In genomic region chr12:50504798-50505385, GRCh38 we compare ENCODE assay signal across 1 cellular context.
TF ChIP-seq lines count a peak whose summit lies in the region.

A gene with protein sequence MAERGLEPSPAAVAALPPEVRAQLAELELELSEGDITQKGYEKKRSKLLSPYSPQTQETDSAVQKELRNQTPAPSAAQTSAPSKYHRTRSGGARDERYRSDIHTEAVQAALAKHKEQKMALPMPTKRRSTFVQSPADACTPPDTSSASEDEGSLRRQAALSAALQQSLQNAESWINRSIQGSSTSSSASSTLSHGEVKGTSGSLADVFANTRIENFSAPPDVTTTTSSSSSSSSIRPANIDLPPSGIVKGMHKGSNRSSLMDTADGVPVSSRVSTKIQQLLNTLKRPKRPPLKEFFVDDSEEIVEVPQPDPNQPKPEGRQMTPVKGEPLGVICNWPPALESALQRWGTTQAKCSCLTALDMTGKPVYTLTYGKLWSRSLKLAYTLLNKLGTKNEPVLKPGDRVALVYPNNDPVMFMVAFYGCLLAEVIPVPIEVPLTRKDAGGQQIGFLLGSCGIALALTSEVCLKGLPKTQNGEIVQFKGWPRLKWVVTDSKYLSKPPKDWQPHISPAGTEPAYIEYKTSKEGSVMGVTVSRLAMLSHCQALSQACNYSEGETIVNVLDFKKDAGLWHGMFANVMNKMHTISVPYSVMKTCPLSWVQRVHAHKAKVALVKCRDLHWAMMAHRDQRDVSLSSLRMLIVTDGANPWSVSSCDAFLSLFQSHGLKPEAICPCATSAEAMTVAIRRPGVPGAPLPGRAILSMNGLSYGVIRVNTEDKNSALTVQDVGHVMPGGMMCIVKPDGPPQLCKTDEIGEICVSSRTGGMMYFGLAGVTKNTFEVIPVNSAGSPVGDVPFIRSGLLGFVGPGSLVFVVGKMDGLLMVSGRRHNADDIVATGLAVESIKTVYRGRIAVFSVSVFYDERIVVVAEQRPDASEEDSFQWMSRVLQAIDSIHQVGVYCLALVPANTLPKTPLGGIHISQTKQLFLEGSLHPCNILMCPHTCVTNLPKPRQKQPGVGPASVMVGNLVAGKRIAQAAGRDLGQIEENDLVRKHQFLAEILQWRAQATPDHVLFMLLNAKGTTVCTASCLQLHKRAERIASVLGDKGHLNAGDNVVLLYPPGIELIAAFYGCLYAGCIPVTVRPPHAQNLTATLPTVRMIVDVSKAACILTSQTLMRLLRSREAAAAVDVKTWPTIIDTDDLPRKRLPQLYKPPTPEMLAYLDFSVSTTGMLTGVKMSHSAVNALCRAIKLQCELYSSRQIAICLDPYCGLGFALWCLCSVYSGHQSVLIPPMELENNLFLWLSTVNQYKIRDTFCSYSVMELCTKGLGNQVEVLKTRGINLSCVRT (N-terminal part only) (plus strand): TSS chr12:50504985. CDS start chr12:50505141, 156 bp downstream.

TF ChIP-seq in H1, 55 proteins besides CTCF, POLR2A, EP300 and RAD21 (continued from another document):
- TF ChIP-seq SIN3A (conservative IDR thresholded peaks at IDR 0.05 in 1 of 2, IDR thresholded peaks at IDR 0.05 in 1 of 2; ENCODE audit: low read depth in 1 of 2, low read length in 2 of 2) (peak in 1 of 2 experiments; percentile 82; a peak in 1 of 4 replicates), POU5F1 (IDR thresholded peaks at IDR 0.05; ENCODE audit: low read depth, low read length) (no peak)
